In the genomic region with DNA sequence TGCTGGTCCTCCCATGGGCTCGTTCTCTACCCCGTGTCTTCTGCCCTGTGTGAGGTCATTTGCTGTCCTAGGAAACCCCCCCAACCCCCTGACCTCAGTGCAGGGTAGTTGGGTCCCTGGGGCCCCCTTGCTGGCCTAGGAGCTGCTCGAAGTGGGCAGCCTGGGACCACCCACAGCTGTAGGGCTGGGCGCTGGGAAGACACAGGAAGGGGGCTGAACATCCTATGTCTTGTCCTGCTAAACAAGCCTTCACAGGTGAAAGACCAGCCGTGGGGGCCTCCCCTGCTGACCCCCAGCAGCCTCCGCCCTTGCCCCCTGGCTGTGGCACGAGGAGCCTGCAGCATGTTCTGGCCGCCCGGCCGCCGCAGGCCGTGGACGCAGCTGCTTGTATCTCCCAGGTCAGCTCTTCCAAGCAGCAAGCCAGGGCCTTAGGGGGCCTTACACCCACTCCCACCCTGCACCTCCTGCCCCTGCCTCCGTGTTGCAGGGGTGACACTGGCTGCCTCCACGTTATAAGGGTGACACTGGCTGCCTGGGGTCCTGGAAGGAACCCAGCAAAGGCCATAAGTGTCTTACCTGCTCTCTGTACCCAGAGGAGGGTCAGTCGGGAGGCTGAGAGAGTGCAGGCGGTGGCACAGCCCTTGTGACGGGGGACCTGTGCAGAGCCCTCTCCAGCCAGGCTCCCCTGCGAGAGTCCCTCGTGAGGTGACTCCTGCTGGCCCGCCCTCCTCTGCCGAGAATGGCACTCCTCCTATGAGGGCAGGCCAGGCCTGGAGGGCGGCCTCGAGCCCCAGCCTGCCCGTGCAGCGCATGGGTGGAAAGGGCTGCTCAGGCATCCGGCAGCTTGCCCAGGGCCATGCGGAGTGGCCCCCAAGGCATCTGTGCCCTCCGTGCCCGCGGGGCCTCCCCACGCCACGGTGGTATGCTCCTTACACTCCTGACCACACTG, we compare ENCODE assay signal across 25 cellular contexts. TPM values are rescaled to one million over a fixed set of nuclear protein-coding genes. Genes with fewer than 3 reads are reported as not detected.
"Had no signal": no experiment of that assay in that cellular context is flagged by ENCODE, and none has a peak within 500 bp of the region (broad histone marks: within the 10 kb centered on the region; RNA-seq: fewer than 3 reads in every experiment).

No MANE protein-coding gene starts in this region.

- H3K9me3 Mint-ChIP-seq: activated B cell treated with CpG ODN at 0.5 μM for 24 hours; activated CD4-positive, alpha-beta memory T cell treated with anti-CD3 and anti-CD28 coated beads for 36 hours; activated naive CD8-positive, alpha-beta T cell treated with anti-CD3 and anti-CD28 coated beads, Interleukin-2, amount 50 U/mL, for 24 hours; immature natural killer cell; nephron; stimulated activated memory B cell treated with anti-CD40 and anti-IgM and Interleukin-4, amounts not matched to agents 10 μg/mL and 1 μg/mL and 100 μg/mL, for 72 hours had no signal

- ATAC-seq: activated CD8-positive, alpha-beta memory T cell treated with anti-CD3 and anti-CD28 coated beads, Interleukin-2, amount 10 ng/mL, durations not matched to agents 7 days and 5 days; activated naive CD8-positive, alpha-beta T cell treated with anti-CD3 and anti-CD28 coated beads, Interleukin-2, amount 50 U/mL, for 24 hours; body of pancreas; sciatic nerve; stimulated activated memory B cell treated with anti-CD40 and anti-IgM and Interleukin-4, amounts not matched to agents 10 μg/mL and 1 μg/mL and 100 μg/mL, for 72 hours; T-helper 17 cell; upper lobe of right lung had no signal

- H3K4me3 Mint-ChIP-seq: activated B cell treated with CpG ODN at 0.5 μM for 24 hours; activated CD4-positive, alpha-beta memory T cell treated with anti-CD3 and anti-CD28 coated beads for 36 hours; activated CD8-positive, alpha-beta memory T cell treated with anti-CD3 and anti-CD28 coated beads, Interleukin-2, amount 10 ng/mL, durations not matched to agents 7 days and 5 days; activated naive CD8-positive, alpha-beta T cell treated with anti-CD3 and anti-CD28 coated beads, Interleukin-2, amount 50 U/mL, for 24 hours; immature natural killer cell; nephron; stimulated activated memory B cell treated with anti-CD40 and anti-IgM and Interleukin-4, amounts not matched to agents 10 μg/mL and 1 μg/mL and 100 μg/mL, for 72 hours; T-helper 17 cell had no signal

- H3K27ac ChIP-seq: body of pancreas, cardiac muscle cell, hepatocyte, left ventricle myocardium inferior, upper lobe of right lung had no signal

- H3K27me3 Mint-ChIP-seq: activated B cell treated with CpG ODN at 0.5 μM for 24 hours; activated CD4-positive, alpha-beta memory T cell treated with anti-CD3 and anti-CD28 coated beads for 36 hours; activated CD8-positive, alpha-beta memory T cell treated with anti-CD3 and anti-CD28 coated beads, Interleukin-2, amount 10 ng/mL, durations not matched to agents 7 days and 5 days; activated naive CD8-positive, alpha-beta T cell treated with anti-CD3 and anti-CD28 coated beads, Interleukin-2, amount 50 U/mL, for 24 hours; stimulated activated memory B cell treated with anti-CD40 and anti-IgM and Interleukin-4, amounts not matched to agents 10 μg/mL and 1 μg/mL and 100 μg/mL, for 72 hours; T-helper 17 cell had no signal

- H3K4me1 ChIP-seq: left ventricle myocardium inferior had no signal

- H3K4me2 ChIP-seq: hepatocyte had no signal

- H3K79me2 ChIP-seq: hepatocyte had no signal

- FAIRE-seq: small intestine had no signal

- H3K27ac Mint-ChIP-seq: activated B cell treated with CpG ODN at 0.5 μM for 24 hours; activated CD4-positive, alpha-beta memory T cell treated with anti-CD3 and anti-CD28 coated beads for 36 hours; activated CD8-positive, alpha-beta memory T cell treated with anti-CD3 and anti-CD28 coated beads, Interleukin-2, amount 10 ng/mL, durations not matched to agents 7 days and 5 days; activated naive CD8-positive, alpha-beta T cell treated with anti-CD3 and anti-CD28 coated beads, Interleukin-2, amount 50 U/mL, for 24 hours; immature natural killer cell; nephron; stimulated activated memory B cell treated with anti-CD40 and anti-IgM and Interleukin-4, amounts not matched to agents 10 μg/mL and 1 μg/mL and 100 μg/mL, for 72 hours; T-helper 17 cell had no signal

- H2AFZ ChIP-seq: hepatocyte had no signal

- DNase-seq: activated B cell treated with CpG ODN at 0.5 μM for 24 hours; activated CD4-positive, alpha-beta memory T cell treated with anti-CD3 and anti-CD28 coated beads for 36 hours; activated CD4-positive, alpha-beta T cell treated with anti-CD3 and anti-CD28 coated beads for 4 hours; activated CD8-positive, alpha-beta memory T cell treated with anti-CD3 and anti-CD28 coated beads, Interleukin-2, amount 10 ng/mL, durations not matched to agents 7 days and 5 days; activated effector memory CD4-positive, alpha-beta T cell treated with anti-CD3 and anti-CD28 coated beads, Interleukin-2, amount 50 U/mL, for 16 hours; activated naive CD4-positive, alpha-beta T cell treated with anti-CD3 and anti-CD28 coated beads, Interleukin-2, amount 50 U/mL, for 16 hours; activated naive CD8-positive, alpha-beta T cell treated with anti-CD3 and anti-CD28 coated beads, Interleukin-2, amount 50 U/mL, for 24 hours; activated T-cell treated with anti-CD3 and anti-CD28 coated beads for 4 hours; dermis blood vessel endothelial cell; effector CD8-positive, alpha-beta T cell; foreskin melanocyte; immature natural killer cell; kidney glomerular epithelial cell; left ventricle myocardium inferior; small intestine; stimulated activated CD4-positive, alpha-beta T cell treated with anti-CD3 and anti-CD28 coated beads, Interleukin-2, amount 100 ng/mL, for 24 hours; SW 1271; T-helper 17 cell; upper lobe of right lung had no signal

- H3K9me3 ChIP-seq: body of pancreas, left ventricle myocardium inferior, upper lobe of right lung had no signal

- H3K36me3 Mint-ChIP-seq: activated CD8-positive, alpha-beta memory T cell treated with anti-CD3 and anti-CD28 coated beads, Interleukin-2, amount 10 ng/mL, durations not matched to agents 7 days and 5 days had no signal

- H3K4me3 ChIP-seq: body of pancreas, cardiac muscle cell, hepatocyte, left ventricle myocardium inferior, upper lobe of right lung had no signal

- H3K27me3 ChIP-seq: body of pancreas, cardiac muscle cell, hepatocyte, upper lobe of right lung had no signal

RNA-seq across cellular contexts. Expression of a gene that starts 11.5 kb away (rescaled TPM):
- total RNA-seq: hepatocyte had no signal
